ENCODE assay signal across 17 cellular contexts in genomic region chr9:14687042-14687719, GRCh38. TPM values are rescaled to one million over a fixed set of nuclear protein-coding genes. Genes with fewer than 3 reads are reported as not detected.
A peak's percentile ranks its signal among the peaks of the same experiment; 100 is the strongest.
DNase-seq lines count a peak whose midpoint lies in the region; ATAC-seq and TF ChIP-seq lines count a peak whose summit lies in the region.
"Had no signal": no experiment of that assay in that cellular context is flagged by ENCODE, and none has a peak within 500 bp of the region (broad histone marks: within the 10 kb centered on the region; RNA-seq: fewer than 3 reads in every experiment).

No MANE protein-coding gene starts in this region.

- H3K36me3 ChIP-seq in RWPE2 (ENCODE audit: low read depth) = peaks cover 23% of the 10 kb centered on the region
- H3K36me3 ChIP-seq in fibroblast of lung (ENCODE audit: control insufficient read depth, insufficient read depth, low read length) = no peaks in the 10 kb centered on the region
- H3K36me3 ChIP-seq in gastrocnemius medialis = peaks cover 0 to 8% of the 10 kb centered on the region in 2 donors

- H3K9ac ChIP-seq in fibroblast of lung (ENCODE audit: insufficient read depth, low read length) = no peak overlapping the region

- peak overlapping the region; percentile 23 for H3K4me2 ChIP-seq in fibroblast of lung (ENCODE audit: extremely low read depth, insufficient read depth, low read length)

- TF ChIP-seq POLR2A in gastrocnemius medialis (IDR thresholded peaks at IDR 0.05) = no peak

- H3K4me3 ChIP-seq in RWPE2 (ENCODE audit: severe bottlenecking) (no peak overlapping the region), fibroblast of lung (replicated peaks in 1 of 4; ENCODE audit: control extremely low read depth in 1 of 4, insufficient read depth in 1 of 4, low read depth in 3 of 4, low read length in 4 of 4) (no peak overlapping the region), gastrocnemius medialis (no peak overlapping the region)
- H3K4me3 ChIP-seq: heart left ventricle had no signal

- H3K27me3 ChIP-seq in RWPE2 (ENCODE audit: insufficient read depth, poor library complexity, severe bottlenecking) (no peaks in the 10 kb centered on the region), fibroblast of lung (ENCODE audit: control insufficient read depth, insufficient read depth, low read length) (no peaks in the 10 kb centered on the region), gastrocnemius medialis (no peaks in the 10 kb centered on the region)
- H3K27me3 ChIP-seq: heart left ventricle had no signal

- ATAC-seq in RWPE2 (ENCODE audit: low read depth) = peak; percentile 84
- peak in 1 of 2 donors; percentile 24 for ATAC-seq in gastrocnemius medialis
- ATAC-seq: heart left ventricle had no signal

- H2AFZ ChIP-seq in fibroblast of lung (ENCODE audit: low read length) = no peak overlapping the region

- peak; percentile 58 for DNase-seq in GM03348 (ENCODE audit: low spot score)
- no peak for DNase-seq in RWPE2 (ENCODE audit: low spot score)
- DNase-seq in fibroblast of lung (ENCODE audit: low read depth in 2 of 2) = peak; percentile 91 to 92
- no peak for DNase-seq in gastrocnemius medialis
- DNase-seq in activated naive CD4-positive, alpha-beta T cell treated with anti-CD3 and anti-CD28 coated beads, Interleukin-2, amount 50 U/mL, for 16 hours = no peak
- no peak for DNase-seq in midbrain (lab: John Stamatoyannopoulos, UW)
- DNase-seq in effector CD4-positive, alpha-beta T cell = no peak
- DNase-seq in activated CD8-positive, alpha-beta memory T cell treated with anti-CD3 and anti-CD28 coated beads for 24 hours = no peak
- DNase-seq: activated CD4-positive, alpha-beta T cell treated with anti-CD3 and anti-CD28 coated beads, Interleukin-2, amount 10 ng/mL, durations not matched to agents 24 days and 14 days; Calu3; heart left ventricle; KBM-7; NCI-H2081; stimulated activated CD4-positive, alpha-beta T cell treated with anti-CD3 and anti-CD28 coated beads, Interleukin-2, amount 100 ng/mL, for 48 hours; stimulated activated naive CD4-positive, alpha-beta T cell treated with Interleukin-2 at 50 U/mL for 16 hours had no signal

- peak overlapping the region; percentile 30 for H3K27ac ChIP-seq in RWPE2 (ENCODE audit: poor library complexity, severe bottlenecking)
- no peak overlapping the region for H3K27ac ChIP-seq in fibroblast of lung (ENCODE audit: insufficient read depth, low read length)
- peak overlapping the region; percentile 35 to 58 (median 43) for H3K27ac ChIP-seq in gastrocnemius medialis
- H3K27ac ChIP-seq: heart left ventricle had no signal

- TF ChIP-seq CTCF in RWPE2 (IDR thresholded peaks at IDR 0.05; ENCODE audit: poor library complexity, severe bottlenecking) (no peak), fibroblast of lung (conservative IDR thresholded peaks at IDR 0.05 in 1 of 2, IDR thresholded peaks at IDR 0.05 in 1 of 2; ENCODE audit: low read depth in 1 of 2, low read length in 2 of 2) (no peak), gastrocnemius medialis (IDR thresholded peaks at IDR 0.05 in 4 of 5, conservative IDR thresholded peaks at IDR 0.05 in 1 of 5) (no peak)

- in situ Hi-C loops in gastrocnemius medialis (cut with MboI; ENCODE audit: low sequenced_read_pairs in 4 of 4) = no loop called here

- peaks cover 18% of the 10 kb centered on the region for H3K4me1 ChIP-seq in RWPE2 (ENCODE audit: insufficient read depth, poor library complexity, severe bottlenecking)
- H3K4me1 ChIP-seq in fibroblast of lung (ENCODE audit: control insufficient read depth, extremely low read depth, insufficient read depth, low read length) = peaks cover 2% of the 10 kb centered on the region
- H3K4me1 ChIP-seq in gastrocnemius medialis = peaks cover 17% of the 10 kb centered on the region in 2 donors

- no peaks in the 10 kb centered on the region for H3K9me3 ChIP-seq in RWPE2 (ENCODE audit: severe bottlenecking)
- no peaks in the 10 kb centered on the region for H3K9me3 ChIP-seq in fibroblast of lung (ENCODE audit: control insufficient read depth, insufficient read depth, low read depth, low read length)
- H3K9me3 ChIP-seq in gastrocnemius medialis = no peaks in the 10 kb centered on the region

- no peaks in the 10 kb centered on the region for H4K20me1 ChIP-seq in fibroblast of lung (ENCODE audit: control insufficient read depth, extremely low read depth, insufficient read depth, low read length)

- intact Hi-C loops in gastrocnemius medialis (cut with DNase I; ENCODE audit: low total_unique reads) = no loop called here

- H3K79me2 ChIP-seq in fibroblast of lung (ENCODE audit: control insufficient read depth, insufficient read depth, low read length) = no peaks in the 10 kb centered on the region

RNA-seq across cellular contexts. Expression of gene ZDHHC21, which starts 6.1 kb away (rescaled TPM):
- total RNA-seq in fibroblast of lung (6.4 and 8.6 TPM in 2 replicates), gastrocnemius medialis (10 to 100 TPM in 1 of 4 donors, 1 to 10 TPM in 3; 3.7 to 15.9 (median 6.1) TPM)
- 4.0 and 5.2 TPM in 2 replicates for polyA plus RNA-seq in fibroblast of lung
- 3.0 and 3.3 TPM in 2 replicates for polyA plus RNA-seq in fibroblast of lung (2012)
- polyA minus RNA-seq in fibroblast of lung (ENCODE audit: low replicate concordance) = 0.59 and 0.79 TPM in 2 replicates

RNA-seq across cellular contexts. Expression of gene CER1, which starts 35.4 kb away (rescaled TPM):
- total RNA-seq in fibroblast of lung = not detected in 2 replicates
- polyA plus RNA-seq in fibroblast of lung = not detected in 2 replicates
- not detected in 2 replicates for polyA plus RNA-seq in fibroblast of lung (2012)
- polyA minus RNA-seq in fibroblast of lung (ENCODE audit: low replicate concordance) = not detected in 2 replicates
- not detected for total RNA-seq in gastrocnemius medialis
- total RNA-seq: activated CD4-positive, alpha-beta T cell treated with anti-CD3 and anti-CD28 coated beads, Interleukin-2, amount 10 ng/mL, durations not matched to agents 24 days and 14 days; Calu3; heart left ventricle; liver; T-helper 1 cell treated with Interleukin-12 subunit alpha and Interleukin-12 subunit beta and Interleukin-4 antibody, amounts not matched to agents 30 ng/mL and 1 ng/mL, for 36 hours had no signal
- polyA plus RNA-seq: heart left ventricle, liver had no signal

Comparison
In these comparisons a context has a peak if more than half of its experiments do, and no peak if none do; other contexts are left out.
1. DNase-seq: peak in GM03348 (single experiment) and fibroblast of lung (2 of 2); none in RWPE2 (single experiment), gastrocnemius medialis (0 of 2), activated naive CD4-positive, alpha-beta T cell treated with anti-CD3 and anti-CD28 coated beads, Interleukin-2, amount 50 U/mL, for 16 hours (single experiment), midbrain (single experiment), effector CD4-positive, alpha-beta T cell (single experiment) and activated CD8-positive, alpha-beta memory T cell treated with anti-CD3 and anti-CD28 coated beads for 24 hours (single experiment).